Comparison of ENCODE assay signal across 21 cellular contexts in the genomic region with DNA sequence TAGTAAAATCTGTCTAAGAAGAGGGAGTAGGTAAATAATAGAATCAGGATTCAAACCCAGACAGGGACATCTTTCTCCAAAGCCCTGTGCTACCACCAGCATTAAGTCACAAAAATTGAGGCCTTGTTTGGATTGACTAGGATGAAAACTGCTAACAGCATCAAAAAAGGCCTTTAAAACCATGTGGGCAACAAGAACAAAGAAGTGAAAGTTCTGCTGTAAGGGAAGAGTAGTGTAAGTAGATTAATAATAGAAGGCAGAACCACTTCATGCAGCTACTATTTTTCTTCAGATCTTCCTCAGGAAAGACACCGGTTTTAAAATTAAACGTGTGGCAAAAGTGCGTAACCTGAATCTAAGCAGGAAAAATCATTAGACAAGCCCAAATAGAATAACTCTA. TPM values are rescaled to one million over a fixed set of nuclear protein-coding genes. Genes with fewer than 3 reads are reported as not detected.
"Had no signal": no experiment of that assay in that cellular context is flagged by ENCODE, and none has a peak within 500 bp of the region (broad histone marks: within the 10 kb centered on the region; RNA-seq: fewer than 3 reads in every experiment).

No MANE protein-coding gene starts in this region.

- H3K27me3 ChIP-seq: right lobe of liver, stomach, uterus had no signal

- H3K4me1 Mint-ChIP-seq: activated CD8-positive, alpha-beta memory T cell treated with anti-CD3 and anti-CD28 coated beads, Interleukin-2, amount 10 ng/mL, durations not matched to agents 7 days and 5 days had no signal

- FAIRE-seq: endometrium had no signal

- ATAC-seq: activated CD8-positive, alpha-beta memory T cell treated with anti-CD3 and anti-CD28 coated beads, Interleukin-2, amount 10 ng/mL, durations not matched to agents 7 days and 5 days; activated naive CD4-positive, alpha-beta T cell treated with anti-CD3 and anti-CD28 coated beads, Interleukin-2, amount 50 U/mL, for 72 hours; esophagus mucosa; left colon; psoas muscle had no signal

- H3K27ac Mint-ChIP-seq: activated CD8-positive, alpha-beta memory T cell treated with anti-CD3 and anti-CD28 coated beads, Interleukin-2, amount 10 ng/mL, durations not matched to agents 7 days and 5 days; activated naive CD4-positive, alpha-beta T cell treated with anti-CD3 and anti-CD28 coated beads, Interleukin-2, amount 50 U/mL, for 72 hours; activated T-cell treated with anti-CD3 and anti-CD28 coated beads, Interleukin-2, amount 50 U/mL, for 24 hours; nephron progenitor cell had no signal

- DNase-seq: activated CD4-positive, alpha-beta T cell treated with anti-CD3 and anti-CD28 coated beads, Interleukin-2, amount 50 U/mL, for 48 hours; activated CD4-positive, CD25-positive, alpha-beta regulatory T cell treated with anti-CD3 and anti-CD28 coated beads, Interleukin-2, amount 50 U/mL, for 72 hours; activated CD8-positive, alpha-beta memory T cell treated with anti-CD3 and anti-CD28 coated beads, Interleukin-2, amount 10 ng/mL, durations not matched to agents 7 days and 5 days; activated effector memory CD4-positive, alpha-beta T cell treated with Interleukin-2 at 50 U/mL for 16 hours; activated T-cell treated with anti-CD3 and anti-CD28 coated beads, Interleukin-2, amount 50 U/mL, for 24 hours; amygdala; cerebellar nuclear complex; dermis blood vessel endothelial cell; left colon; nephron progenitor cell; psoas muscle; right lobe of liver; stimulated activated CD4-positive, alpha-beta T cell treated with anti-CD3 and anti-CD28 coated beads, Interleukin-12 subunit alpha, Interleukin-12 subunit beta, amount 100 ng/mL, for 4 hours; stimulated activated CD4-positive, alpha-beta T cell treated with anti-CD3 and anti-CD28 coated beads, Interleukin-4, amount 100 ng/mL, for 1 hour; stimulated activated CD8-positive, alpha-beta memory T cell treated with anti-CD3 and anti-CD28 coated beads, Interleukin-4, amount 100 ng/mL, for 48 hours; stomach; uterus had no signal

- H3K27ac ChIP-seq: psoas muscle, right lobe of liver, stomach, thoracic aorta, uterus had no signal

- H3K9me3 ChIP-seq: psoas muscle, right lobe of liver, stomach, thoracic aorta, uterus had no signal

- H3K4me3 ChIP-seq: psoas muscle, right lobe of liver, stomach, thoracic aorta, uterus had no signal

- H3K36me3 Mint-ChIP-seq: activated CD8-positive, alpha-beta memory T cell treated with anti-CD3 and anti-CD28 coated beads, Interleukin-2, amount 10 ng/mL, durations not matched to agents 7 days and 5 days had no signal

- H3K9me3 Mint-ChIP-seq: activated T-cell treated with anti-CD3 and anti-CD28 coated beads, Interleukin-2, amount 50 U/mL, for 24 hours had no signal

- H3K36me3 ChIP-seq: right lobe of liver, stomach, thoracic aorta, uterus had no signal

- H3K4me3 Mint-ChIP-seq: activated CD8-positive, alpha-beta memory T cell treated with anti-CD3 and anti-CD28 coated beads, Interleukin-2, amount 10 ng/mL, durations not matched to agents 7 days and 5 days; activated T-cell treated with anti-CD3 and anti-CD28 coated beads, Interleukin-2, amount 50 U/mL, for 24 hours; nephron progenitor cell had no signal

- H3K4me1 ChIP-seq: psoas muscle, right lobe of liver, stomach, uterus had no signal

RNA-seq across cellular contexts. Expression of gene KBTBD12, which starts 15.3 kb away (rescaled TPM):
- total RNA-seq: activated CD8-positive, alpha-beta memory T cell treated with anti-CD3 and anti-CD28 coated beads, Interleukin-2, amount 10 ng/mL, durations not matched to agents 7 days and 5 days; activated naive CD4-positive, alpha-beta T cell treated with anti-CD3 and anti-CD28 coated beads, Interleukin-2, amount 50 U/mL, for 72 hours; dermis blood vessel endothelial cell; esophagus mucosa had no signal
